In genomic region chr19:39672473-39672872, GRCh38 we compare ENCODE assay signal across 20 cellular contexts. TPM values are rescaled to one million over a fixed set of nuclear protein-coding genes. Genes with fewer than 3 reads are reported as not detected.
"Had no signal": no experiment of that assay in that cellular context is flagged by ENCODE, and none has a peak within 500 bp of the region (broad histone marks: within the 10 kb centered on the region; RNA-seq: fewer than 3 reads in every experiment).

No MANE protein-coding gene starts in this region.

- H3K4me3 Mint-ChIP-seq: activated CD4-positive, alpha-beta T cell treated with anti-CD3 and anti-CD28 coated beads for 36 hours; activated CD8-positive, alpha-beta T cell treated with anti-CD3 and anti-CD28 coated beads, Interleukin-2, amount 10 ng/mL, durations not matched to agents 7 days and 5 days; activated naive CD4-positive, alpha-beta T cell treated with anti-CD3 and anti-CD28 coated beads for 36 hours; activated naive CD8-positive, alpha-beta T cell treated with anti-CD3 and anti-CD28 coated beads for 36 hours; T-helper 2 cell treated with Interferon-gamma antibody and Interleukin-4, amounts not matched to agents 5 μg/mL and 100 μg/mL, for 36 hours had no signal

- H3K9me2 ChIP-seq: SK-N-SH had no signal

- H3K9ac ChIP-seq: SK-N-SH had no signal

- H3K9me3 ChIP-seq: MG63, Peyer's patch, SJCRH30, SK-N-SH had no signal

- H3K27ac Mint-ChIP-seq: activated CD8-positive, alpha-beta T cell treated with anti-CD3 and anti-CD28 coated beads, Interleukin-2, amount 10 ng/mL, durations not matched to agents 7 days and 5 days; activated naive CD4-positive, alpha-beta T cell treated with anti-CD3 and anti-CD28 coated beads for 36 hours; activated naive CD8-positive, alpha-beta T cell treated with anti-CD3 and anti-CD28 coated beads for 36 hours; T-helper 2 cell treated with Interferon-gamma antibody and Interleukin-4, amounts not matched to agents 5 μg/mL and 100 μg/mL, for 36 hours had no signal

- H3K4me2 ChIP-seq: SK-N-SH had no signal

- H3K36me3 ChIP-seq: brain microvascular endothelial cell, cardiac muscle cell, MG63, Peyer's patch, SJCRH30, WERI-Rb-1 had no signal

- H3K9me3 Mint-ChIP-seq: activated naive CD4-positive, alpha-beta T cell treated with anti-CD3 and anti-CD28 coated beads for 36 hours; activated naive CD8-positive, alpha-beta T cell treated with anti-CD3 and anti-CD28 coated beads for 36 hours; T-helper 2 cell treated with Interferon-gamma antibody and Interleukin-4, amounts not matched to agents 5 μg/mL and 100 μg/mL, for 36 hours had no signal

- H3K4me1 ChIP-seq: Peyer's patch had no signal

- H3K4me3 ChIP-seq: cardiac muscle cell, MG63, Peyer's patch, SJCRH30 had no signal

- H3K27ac ChIP-seq: brain microvascular endothelial cell, cardiac muscle cell, Peyer's patch, RWPE1, SJCRH30, WERI-Rb-1 had no signal

- H3K27me3 ChIP-seq: brain microvascular endothelial cell, cardiac muscle cell, Peyer's patch, SJCRH30 had no signal

- H3K36me3 Mint-ChIP-seq: activated naive CD8-positive, alpha-beta T cell treated with anti-CD3 and anti-CD28 coated beads for 36 hours had no signal

- DNase-seq: activated CD8-positive, alpha-beta memory T cell treated with anti-CD3 and anti-CD28 coated beads, Interleukin-2, amount 50 U/mL, for 48 hours; activated effector memory CD4-positive, alpha-beta T cell treated with anti-CD3 and anti-CD28 coated beads, Interleukin-2, amount 50 U/mL, for 16 hours; activated T-cell treated with anti-CD3 and anti-CD28 coated beads, Interleukin-2, amount 50 U/mL, for 1 hour; MG63; NK-92 treated with Interleukin-12 subunit alpha and Interleukin-12 subunit beta, amount 100 ng/mL, for 24 hours; Right ventricle myocardium superior had no signal

RNA-seq across cellular contexts. Expression of gene LGALS16, which starts 16.8 kb away (rescaled TPM):
- total RNA-seq: activated CD4-positive, alpha-beta T cell treated with anti-CD3 and anti-CD28 coated beads for 36 hours; activated CD8-positive, alpha-beta T cell treated with anti-CD3 and anti-CD28 coated beads, Interleukin-2, amount 10 ng/mL, durations not matched to agents 7 days and 5 days; activated naive CD4-positive, alpha-beta T cell treated with anti-CD3 and anti-CD28 coated beads for 36 hours; activated naive CD8-positive, alpha-beta T cell treated with anti-CD3 and anti-CD28 coated beads for 36 hours; cardiac muscle cell; Peyer's patch; Right ventricle myocardium superior; SJCRH30; T-helper 1 cell treated with Interleukin-12 subunit alpha and Interleukin-12 subunit beta and Interleukin-4 antibody, amounts not matched to agents 30 ng/mL and 1 ng/mL, for 36 hours had no signal
- polyA plus RNA-seq: adipose tissue, cardiac muscle cell, SK-N-SH had no signal

RNA-seq across cellular contexts. Expression of gene LGALS14, which starts 31.8 kb away (rescaled TPM):
- total RNA-seq: activated CD8-positive, alpha-beta T cell treated with anti-CD3 and anti-CD28 coated beads, Interleukin-2, amount 10 ng/mL, durations not matched to agents 7 days and 5 days; cardiac muscle cell; Peyer's patch; Right ventricle myocardium superior; SJCRH30 had no signal
- polyA plus RNA-seq: adipose tissue, cardiac muscle cell, SK-N-SH had no signal
